14 cellular contexts compared by ENCODE assay signal in genomic region chr2:238476258-238476657, GRCh38. TPM values are rescaled to one million over a fixed set of nuclear protein-coding genes. Genes with fewer than 3 reads are reported as not detected.
DNase-seq lines count a peak whose midpoint lies in the region; ATAC-seq and TF ChIP-seq lines count a peak whose summit lies in the region.
"Had no signal": no experiment of that assay in that cellular context is flagged by ENCODE, and none has a peak within 500 bp of the region (broad histone marks: within the 10 kb centered on the region; RNA-seq: fewer than 3 reads in every experiment).

No MANE protein-coding gene starts in this region.

- H3K27ac ChIP-seq in lung (ENCODE audit: low read depth in 1 of 2, low read length in 1 of 2): no peak overlapping the region
- H3K27ac ChIP-seq: GM23248 had no signal

- H3K27me3 ChIP-seq in lung (ENCODE audit: control insufficient read depth, insufficient read depth): no peaks in the 10 kb centered on the region

- no peaks in the 10 kb centered on the region for H3K4me1 ChIP-seq in lung (ENCODE audit: control insufficient read depth in 2 of 2, insufficient read depth in 2 of 2, low read length in 2 of 2)

- H3K36me3 ChIP-seq in lung (ENCODE audit: control insufficient read depth in 2 of 2, insufficient read depth in 2 of 2, low read length in 2 of 2): no peaks in the 10 kb centered on the region

- peaks cover 9 to 11% of the 10 kb centered on the region in 2 donors for H3K9me3 ChIP-seq in lung (ENCODE audit: control insufficient read depth in 2 of 2, insufficient read depth in 1 of 2, low read length in 1 of 2)

- H3K27me3 Mint-ChIP-seq in nephron progenitor cell (ENCODE audit: low read depth, poor library complexity): no peaks in the 10 kb centered on the region
- H3K27me3 Mint-ChIP-seq: CD4-positive, alpha-beta memory T cell had no signal

- intact Hi-C loops in cardiac septum (cut with DNase I): no loop called here
- intact Hi-C loops in Right ventricle myocardium superior (cut with DNase I): no loop called here

- peaks cover 76% of the 10 kb centered on the region for H3K36me3 Mint-ChIP-seq in nephron progenitor cell (ENCODE audit: low read depth)

- WGBS in lung, 2 donors: 87 to 95% methylated on average over 5 of the region's 5 CpGs

- no peak for ATAC-seq in Right ventricle myocardium superior (ENCODE audit: poor library complexity)
- ATAC-seq in lung (ENCODE audit: insufficient read depth, low FRiP score): no peak
- ATAC-seq in HG02623 (IDR thresholded peaks at IDR 0.05; ENCODE audit: unreplicated experiment): no peak
- no peak for ATAC-seq in GM18858 (IDR thresholded peaks at IDR 0.05; ENCODE audit: unreplicated experiment)

- H3K4me1 Mint-ChIP-seq in nephron progenitor cell: peaks cover 35% of the 10 kb centered on the region

- DNase-seq in cardiac septum (ENCODE audit: low spot score): peak; percentile 38
- DNase-seq in Right ventricle myocardium superior: no peak
- DNase-seq in lung (ENCODE audit: low spot score): peak; percentile 9
- no peak for DNase-seq in nephron progenitor cell
- DNase-seq: C1 segment of cervical spinal cord; Calu3; CD4-positive, alpha-beta memory T cell; COR-L47; DND-41; GM23248; H7; HCEC 1CT had no signal

- peak overlapping the region; percentile 21 for H3K4me3 Mint-ChIP-seq in nephron progenitor cell
- H3K4me3 Mint-ChIP-seq: CD4-positive, alpha-beta memory T cell had no signal

- H3K4me3 ChIP-seq in lung: no peak overlapping the region
- H3K4me3 ChIP-seq: GM23248 had no signal

- H3K27ac Mint-ChIP-seq in nephron progenitor cell: peak overlapping the region; percentile 99
- H3K27ac Mint-ChIP-seq: CD4-positive, alpha-beta memory T cell had no signal

- peaks cover 81% of the 10 kb centered on the region for H3K9me3 Mint-ChIP-seq in nephron progenitor cell

- TF ChIP-seq CTCF in lung (IDR thresholded peaks at IDR 0.05; ENCODE audit: control extremely low read depth, extremely low read depth) (no peak), nephron progenitor cell (IDR thresholded peaks at IDR 0.05) (no peak)

RNA-seq across cellular contexts. Expression of gene ASB1, which starts 49.5 kb away (rescaled TPM):
- total RNA-seq in cardiac septum (54.8 TPM), Right ventricle myocardium superior (69.8 TPM), lung (10 to 100 TPM; 18.2 to 34.9 TPM)
- 10 to 100 TPM; 17.7 to 22.9 TPM for polyA plus RNA-seq in lung

Comparison
In these comparisons a context has a peak if more than half of its experiments do, and no peak if none do; other contexts are left out.
1. DNase-seq: peak in cardiac septum (single experiment) and lung (single experiment); none in Right ventricle myocardium superior (single experiment) and nephron progenitor cell (single experiment).